ENCODE assay signal across 25 cellular contexts in the genomic region with DNA sequence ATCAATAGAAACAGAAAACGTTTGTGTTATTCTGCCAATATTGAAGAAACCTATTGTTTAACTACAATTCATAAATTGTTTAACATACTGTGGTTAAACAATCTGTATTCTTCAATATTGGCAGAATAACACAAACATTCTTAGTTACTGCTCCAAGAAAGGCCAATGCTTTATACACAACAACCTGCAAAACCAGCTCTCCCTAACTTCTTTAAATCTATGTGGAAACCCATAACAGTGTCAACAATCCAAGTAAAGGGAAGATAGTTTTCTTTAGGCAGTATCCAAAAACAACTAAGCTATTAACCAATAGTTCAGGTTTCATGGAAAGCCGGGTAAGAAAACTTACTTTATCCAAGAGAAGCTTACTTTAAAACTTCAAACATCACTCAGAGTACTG. TPM values are rescaled to one million over a fixed set of nuclear protein-coding genes. Genes with fewer than 3 reads are reported as not detected.
"Had no signal": no experiment of that assay in that cellular context is flagged by ENCODE, and none has a peak within 500 bp of the region (broad histone marks: within the 10 kb centered on the region; RNA-seq: fewer than 3 reads in every experiment).

No MANE protein-coding gene starts in this region.

- DNase-seq: hippocampal formation; kidney glomerular epithelial cell; left cardiac atrium; left ventricle myocardium inferior; midbrain; naive thymus-derived CD4-positive, alpha-beta T cell; ovary; retina; right cardiac atrium; stimulated activated CD4-positive, alpha-beta T cell treated with anti-CD3 and anti-CD28 coated beads, Interleukin-12 subunit alpha, Interleukin-12 subunit beta, amount 100 ng/mL, for 4 hours; stimulated activated CD4-positive, alpha-beta T cell treated with anti-CD3 and anti-CD28 coated beads, Interleukin-15, amount 100 ng/mL, for 24 hours; stimulated activated CD4-positive, alpha-beta T cell treated with anti-CD3 and anti-CD28 coated beads, Interleukin-2, amount 100 ng/mL, for 24 hours; stimulated activated CD4-positive, alpha-beta T cell treated with anti-CD3 and anti-CD28 coated beads, Interleukin-4, amount 100 ng/mL, for 1 hour; stimulated activated naive B cell treated with anti-CD40 and anti-IgM and Interleukin-4, amounts not matched to agents 10 μg/mL and 1 μg/mL and 100 μg/mL, for 72 hours; stimulated activated naive CD8-positive, alpha-beta T cell treated with anti-CD3 and anti-CD28 coated beads, Interleukin-15, Interleukin-2, amounts not matched to agents 100 U/mL and 50 U/mL, for 24 hours; testis; tibial artery; trophoblast cell; upper lobe of right lung had no signal

- H3K36me3 ChIP-seq: left ventricle myocardium inferior, ovary, stomach, tibial artery, upper lobe of right lung had no signal

- H3K9me3 ChIP-seq: left ventricle myocardium inferior, mucosa of descending colon, ovary, stomach, testis, tibial artery, upper lobe of right lung had no signal

- ATAC-seq: left cardiac atrium; naive thymus-derived CD4-positive, alpha-beta T cell; natural killer cell treated with Interleukin-12 subunit alpha and Interleukin-12 subunit beta and Interleukin-15 and Interleukin-18, amount 100 ng/mL, for 72 hours; right cardiac atrium; sciatic nerve; stimulated activated naive B cell treated with anti-CD40 and anti-IgM and Interleukin-4, amounts not matched to agents 10 μg/mL and 1 μg/mL and 100 μg/mL, for 72 hours; stimulated activated naive CD8-positive, alpha-beta T cell treated with anti-CD3 and anti-CD28 coated beads, Interleukin-15, Interleukin-2, amounts not matched to agents 100 U/mL and 50 U/mL, for 24 hours had no signal

- H3K27ac ChIP-seq: left ventricle myocardium inferior, ovary, skin epidermis, testis, tibial artery, upper lobe of right lung had no signal

- H3K4me3 ChIP-seq: left ventricle myocardium inferior, lung, mucosa of descending colon, ovary, skin epidermis, stomach, testis, tibial artery, upper lobe of right lung had no signal

- H3K4me1 ChIP-seq: left ventricle myocardium inferior, testis, tibial artery, upper lobe of right lung had no signal

- H3K27me3 ChIP-seq: ovary, stomach, testis, tibial artery, upper lobe of right lung had no signal

RNA-seq across cellular contexts. Expression of gene PDE11A, which starts 33.5 kb away (rescaled TPM):
- total RNA-seq: naive thymus-derived CD4-positive, alpha-beta T cell; natural killer cell treated with Interleukin-12 subunit alpha and Interleukin-12 subunit beta and Interleukin-15 and Interleukin-18, amount 100 ng/mL, for 72 hours; upper lobe of right lung had no signal
